ENCODE assay signal across 8 cellular contexts in genomic region chrX:153966841-153967535, GRCh38. TPM values are rescaled to one million over a fixed set of nuclear protein-coding genes. Genes with fewer than 3 reads are reported as not detected.
DNase-seq lines count a peak whose midpoint lies in the region; ATAC-seq and TF ChIP-seq lines count a peak whose summit lies in the region.

No MANE protein-coding gene starts in this region.

- WGBS in trophoblast cell (ENCODE audit: extremely low coverage, insufficient coverage, insufficient read length): no CpG with 5 or more reads among the region's 14 CpGs

- no peak overlapping the region for H3K18ac ChIP-seq in trophoblast cell (ENCODE audit: low read length)

- DNase-seq in Calu3 (no peak), Panc1 (ENCODE audit: low read depth, low spot score) (no peak), coronary artery (ENCODE audit: low spot score) (no peak), trophoblast cell (no peak), NCI-H2029 (lab: John Stamatoyannopoulos, UW) (no peak), mesenteric fat pad (ENCODE audit: low spot score) (no peak), NCI-H69 (lab: John Stamatoyannopoulos, UW) (no peak)

- H3K4me1 ChIP-seq in Panc1 (ENCODE audit: control insufficient read depth, insufficient read depth, low read length): peaks cover 27% of the 10 kb centered on the region
- peaks cover 7 to 9% of the 10 kb centered on the region in 2 experiments for H3K4me1 ChIP-seq in trophoblast cell (ENCODE audit: control insufficient read depth in 1 of 2, insufficient read depth in 2 of 2, low read length in 2 of 2)

- H3K36me3 Mint-ChIP-seq in Calu3 (ENCODE audit: insufficient read depth, unreplicated experiment): peaks cover 49% of the 10 kb centered on the region

- no peak overlapping the region for H3K23ac ChIP-seq in trophoblast cell (ENCODE audit: low read length)

- H3K4me2 ChIP-seq in trophoblast cell (ENCODE audit: low read length): no peak overlapping the region

- H3K27ac ChIP-seq in Panc1 (ENCODE audit: low read length): peak overlapping the region; percentile 90; the same call in 1 of the 2 replicates
- H3K27ac ChIP-seq in coronary artery: peak overlapping the region; percentile 99
- no peak overlapping the region for H3K27ac ChIP-seq in trophoblast cell (ENCODE audit: low read depth, low read length)

- no peaks in the 10 kb centered on the region for H3K9me3 Mint-ChIP-seq in Calu3 (ENCODE audit: low read depth, unreplicated experiment)

- no peak overlapping the region for H3K9ac ChIP-seq in trophoblast cell (ENCODE audit: low read length)

- no peak overlapping the region for H4K8ac ChIP-seq in trophoblast cell (ENCODE audit: low read depth, low read length)

- H3K4me3 ChIP-seq in Panc1 (ENCODE audit: low read depth in 2 of 2, low read length in 2 of 2): no peak overlapping the region
- H3K4me3 ChIP-seq in coronary artery: peak overlapping the region; percentile 87
- no peak overlapping the region for H3K4me3 ChIP-seq in trophoblast cell (ENCODE audit: low read depth, low read length)

- H2BK120ac ChIP-seq in trophoblast cell (ENCODE audit: insufficient read depth, low read length, poor library complexity): no peak overlapping the region

- TF ChIP-seq CTCF in Calu3 (IDR thresholded peaks at IDR 0.05; ENCODE audit: unreplicated experiment) (no peak), Panc1 (IDR thresholded peaks at IDR 0.05) (no peak), coronary artery (IDR thresholded peaks at IDR 0.05) (no peak)

- BruUV-seq in Calu3 (replicated peaks; lab: Mats Ljungman, UMichigan) (no TSS peak), Panc1 (replicated peaks; lab: Mats Ljungman, UMichigan) (no TSS peak)

- ATAC-seq in Panc1 (no peak), GM18873 (IDR thresholded peaks at IDR 0.05; ENCODE audit: low FRiP score, unreplicated experiment) (no peak)

- H2BK12ac ChIP-seq in trophoblast cell (ENCODE audit: low read length): no peak overlapping the region

- H3K4me3 Mint-ChIP-seq in Calu3 (ENCODE audit: low read depth, unreplicated experiment): peak overlapping the region; percentile 42

- no peak overlapping the region for H4K91ac ChIP-seq in trophoblast cell (ENCODE audit: low read depth, low read length)

- POLR2A ChIA-PET in Panc1 (lab: Charles Lee): interaction anchor here (1.0 kb wide), 1 partner anchor 32 kb away, joined by 3 read pairs; no protein-coding TSS in a partner anchor

- peaks cover 59% of the 10 kb centered on the region for H3K79me2 ChIP-seq in trophoblast cell (ENCODE audit: control insufficient read depth, insufficient read depth, low read length, poor library complexity)

- in situ Hi-C loops in Panc1 (cut with HindIII; ENCODE audit: low pct_unique_long_range_greater_than_20kb, low sequenced_read_pairs): no loop called here

- H4K12ac ChIP-seq in trophoblast cell (ENCODE audit: low read depth, low read length): no peak overlapping the region

- peaks cover 15% of the 10 kb centered on the region for H3K79me1 ChIP-seq in trophoblast cell (ENCODE audit: low read length)

- peak overlapping the region; percentile 83 for H3K4ac ChIP-seq in trophoblast cell (ENCODE audit: low read depth, low read length)

- H3K27ac Mint-ChIP-seq in Calu3 (ENCODE audit: unreplicated experiment): peak overlapping the region; percentile 52

- CTCF ChIA-PET in Calu3 (lab: Charles Lee): no interaction called here
- CTCF ChIA-PET in Panc1 (lab: Charles Lee): interaction anchor here (1.3 kb wide), 1 partner anchor 20 kb away, joined by 3 read pairs; no protein-coding TSS in a partner anchor

- intact Hi-C loops in Calu3 (cut with micrococcal nuclease; ENCODE audit: unreplicated experiment): no loop called here
- intact Hi-C loops in Panc1 (cut with micrococcal nuclease; ENCODE audit: unreplicated experiment): no loop called here

- no peak overlapping the region for H2BK5ac ChIP-seq in trophoblast cell (ENCODE audit: low read depth, low read length, poor library complexity)

- peaks cover 7% of the 10 kb centered on the region; the same call in 1 of the 2 replicates for H3K36me3 ChIP-seq in Panc1 (ENCODE audit: control insufficient read depth, insufficient read depth, low read length)
- peaks cover 44 to 52% of the 10 kb centered on the region in 2 experiments for H3K36me3 ChIP-seq in trophoblast cell (ENCODE audit: control insufficient read depth in 1 of 2, insufficient read depth in 2 of 2, low read length in 2 of 2)

- H3K27me3 ChIP-seq in Panc1 (ENCODE audit: control insufficient read depth, insufficient read depth, low read length): no peaks in the 10 kb centered on the region
- no peaks in the 10 kb centered on the region for H3K27me3 ChIP-seq in trophoblast cell (ENCODE audit: insufficient read depth, low read length)

- H2AFZ ChIP-seq in trophoblast cell (ENCODE audit: insufficient read depth, low read length, poor library complexity): no peak overlapping the region

- H3K9me3 ChIP-seq in Panc1 (ENCODE audit: control insufficient read depth, insufficient read depth, low read depth, low read length) (no peaks in the 10 kb centered on the region), trophoblast cell (ENCODE audit: insufficient read depth, low read depth, low read length) (no peaks in the 10 kb centered on the region)

- H2AK5ac ChIP-seq in trophoblast cell (ENCODE audit: low read length): no peak overlapping the region

- H3K14ac ChIP-seq in trophoblast cell (ENCODE audit: low read length): no peak overlapping the region

- peaks cover 23% of the 10 kb centered on the region for H3K4me1 Mint-ChIP-seq in Calu3 (ENCODE audit: low read depth, unreplicated experiment)

- no peaks in the 10 kb centered on the region for H3K27me3 Mint-ChIP-seq in Calu3 (ENCODE audit: unreplicated experiment)

RNA-seq across cellular contexts. Expression of gene HCFC1, which starts 4.6 kb away (rescaled TPM):
- total RNA-seq in Calu3 (2022): 76.0 and 77.7 TPM in 2 replicates
- 113 TPM for total RNA-seq in Panc1 (2021; ENCODE audit: unreplicated experiment)
- 77.9 TPM for polyA plus RNA-seq in Panc1 (2012; ENCODE audit: insufficient read length)
- 47.6 and 50.4 TPM in 2 replicates for polyA plus RNA-seq in trophoblast cell (2013)
- total RNA-seq in mesenteric fat pad: 45.3 TPM

RNA-seq across cellular contexts. Expression of gene TMEM187, which starts 5.6 kb away (rescaled TPM):
- total RNA-seq in Calu3 (2022): 9.4 and 9.9 TPM in 2 replicates
- total RNA-seq in Panc1 (2021; ENCODE audit: unreplicated experiment): 15.7 TPM
- 19.7 TPM for polyA plus RNA-seq in Panc1 (2012; ENCODE audit: insufficient read length)
- polyA plus RNA-seq in trophoblast cell (2013): 4.9 and 5.0 TPM in 2 replicates
- total RNA-seq in mesenteric fat pad: 8.7 TPM

RNA-seq across cellular contexts. Expression of gene RENBP, which starts 22.5 kb away (rescaled TPM):
- total RNA-seq in Calu3 (2022): 0.80 and 1.6 TPM in 2 replicates
- 0.62 TPM for total RNA-seq in Panc1 (2021; ENCODE audit: unreplicated experiment)
- polyA plus RNA-seq in Panc1 (2012; ENCODE audit: insufficient read length): 0.62 TPM
- polyA plus RNA-seq in trophoblast cell (2013): 0.82 and 0.94 TPM in 2 replicates
- total RNA-seq in mesenteric fat pad: 34.5 TPM

RNA-seq across cellular contexts. Expression of gene NAA10, which starts 32.2 kb away (rescaled TPM):
- total RNA-seq in Calu3 (2022): 132 and 139 TPM in 2 replicates
- 246 TPM for total RNA-seq in Panc1 (2021; ENCODE audit: unreplicated experiment)
- polyA plus RNA-seq in Panc1 (2012; ENCODE audit: insufficient read length): 347 TPM
- polyA plus RNA-seq in trophoblast cell (2013): 92.2 and 95.5 TPM in 2 replicates
- total RNA-seq in mesenteric fat pad: 118 TPM

RNA-seq across cellular contexts. Expression of gene ARHGAP4, which starts 40.9 kb away (rescaled TPM):
- total RNA-seq in Calu3 (2022): 2.6 and 3.8 TPM in 2 replicates
- total RNA-seq in Panc1 (2021; ENCODE audit: unreplicated experiment): 225 TPM
- 297 TPM for polyA plus RNA-seq in Panc1 (2012; ENCODE audit: insufficient read length)
- 1.5 and 1.9 TPM in 2 replicates for polyA plus RNA-seq in trophoblast cell (2013)
- total RNA-seq in mesenteric fat pad: 43.0 TPM

Comparison
In these comparisons a context has a peak if more than half of its experiments do, and no peak if none do; other contexts are left out.
1. RNA of gene RENBP, which starts 22.5 kb away (total RNA-seq): 34.5 TPM in mesenteric fat pad (single experiment); 0.80 to 1.6 TPM in Calu3 and 0.62 TPM in Panc1 (single experiment); every median in the first group is over 10 times any median in the second.